1 cellular context compared by ENCODE assay signal in genomic region chr11:47391077-47391583, GRCh38.
A peak's percentile ranks its signal among the peaks of the same experiment; 100 is the strongest.
TF ChIP-seq lines count a peak whose summit lies in the region.

No MANE protein-coding gene starts in this region.

TF ChIP-seq in GM12878, 131 proteins besides CTCF, POLR2A, EP300 and RAD21 (continued from another document):
- TF ChIP-seq, protein P1, sequence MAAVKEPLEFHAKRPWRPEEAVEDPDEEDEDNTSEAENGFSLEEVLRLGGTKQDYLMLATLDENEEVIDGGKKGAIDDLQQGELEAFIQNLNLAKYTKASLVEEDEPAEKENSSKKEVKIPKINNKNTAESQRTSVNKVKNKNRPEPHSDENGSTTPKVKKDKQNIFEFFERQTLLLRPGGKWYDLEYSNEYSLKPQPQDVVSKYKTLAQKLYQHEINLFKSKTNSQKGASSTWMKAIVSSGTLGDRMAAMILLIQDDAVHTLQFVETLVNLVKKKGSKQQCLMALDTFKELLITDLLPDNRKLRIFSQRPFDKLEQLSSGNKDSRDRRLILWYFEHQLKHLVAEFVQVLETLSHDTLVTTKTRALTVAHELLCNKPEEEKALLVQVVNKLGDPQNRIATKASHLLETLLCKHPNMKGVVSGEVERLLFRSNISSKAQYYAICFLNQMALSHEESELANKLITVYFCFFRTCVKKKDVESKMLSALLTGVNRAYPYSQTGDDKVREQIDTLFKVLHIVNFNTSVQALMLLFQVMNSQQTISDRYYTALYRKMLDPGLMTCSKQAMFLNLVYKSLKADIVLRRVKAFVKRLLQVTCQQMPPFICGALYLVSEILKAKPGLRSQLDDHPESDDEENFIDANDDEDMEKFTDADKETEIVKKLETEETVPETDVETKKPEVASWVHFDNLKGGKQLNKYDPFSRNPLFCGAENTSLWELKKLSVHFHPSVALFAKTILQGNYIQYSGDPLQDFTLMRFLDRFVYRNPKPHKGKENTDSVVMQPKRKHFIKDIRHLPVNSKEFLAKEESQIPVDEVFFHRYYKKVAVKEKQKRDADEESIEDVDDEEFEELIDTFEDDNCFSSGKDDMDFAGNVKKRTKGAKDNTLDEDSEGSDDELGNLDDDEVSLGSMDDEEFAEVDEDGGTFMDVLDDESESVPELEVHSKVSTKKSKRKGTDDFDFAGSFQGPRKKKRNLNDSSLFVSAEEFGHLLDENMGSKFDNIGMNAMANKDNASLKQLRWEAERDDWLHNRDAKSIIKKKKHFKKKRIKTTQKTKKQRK (IDR thresholded peaks at IDR 0.05; ENCODE audit: low read depth, low read length): no peak
- TF ChIP-seq NFIC (IDR thresholded peaks at IDR 0.05; ENCODE audit: low read depth, low read length) (peak; percentile 26; the same call in 1 of the 2 replicates), BCL3 (IDR thresholded peaks at IDR 0.05; ENCODE audit: borderline replicate concordance, insufficient read depth, low read depth, low read length, poor library complexity, severe bottlenecking) (no peak), SMC3 (IDR thresholded peaks at IDR 0.05; ENCODE audit: borderline replicate concordance, low read length) (no peak), BHLHE40 (IDR thresholded peaks at IDR 0.05; ENCODE audit: borderline replicate concordance in 1 of 2, low read depth in 2 of 2, low read length in 1 of 2) (peak in 1 of 2 experiments; percentile 11; a peak in 1 of 4 replicates), ZNF384 (IDR thresholded peaks at IDR 0.05; ENCODE audit: borderline replicate concordance, low read depth, low read length) (no peak), RELA (IDR thresholded peaks at IDR 0.05; ENCODE audit: borderline replicate concordance, partially characterized antibody) (peak; percentile 80), HDAC2 (IDR thresholded peaks at IDR 0.05) (no peak), HDGF (IDR thresholded peaks at IDR 0.05) (peak; percentile 59; the same call in 1 of the 2 replicates), SPI1 (IDR thresholded peaks at IDR 0.05; ENCODE audit: borderline replicate concordance, insufficient read depth, low read depth, low read length) (peak; percentile 89; the same call in 1 of the 2 replicates), RUNX3 (IDR thresholded peaks at IDR 0.05; ENCODE audit: low read length) (peak; percentile 81), CBX3 (IDR thresholded peaks at IDR 0.05; ENCODE audit: borderline replicate concordance, low read depth) (no peak), ZBTB40 (IDR thresholded peaks at IDR 0.05; ENCODE audit: borderline replicate concordance) (no peak)
- TF ChIP-seq, protein P2, sequence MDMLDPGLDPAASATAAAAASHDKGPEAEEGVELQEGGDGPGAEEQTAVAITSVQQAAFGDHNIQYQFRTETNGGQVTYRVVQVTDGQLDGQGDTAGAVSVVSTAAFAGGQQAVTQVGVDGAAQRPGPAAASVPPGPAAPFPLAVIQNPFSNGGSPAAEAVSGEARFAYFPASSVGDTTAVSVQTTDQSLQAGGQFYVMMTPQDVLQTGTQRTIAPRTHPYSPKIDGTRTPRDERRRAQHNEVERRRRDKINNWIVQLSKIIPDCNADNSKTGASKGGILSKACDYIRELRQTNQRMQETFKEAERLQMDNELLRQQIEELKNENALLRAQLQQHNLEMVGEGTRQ (IDR thresholded peaks at IDR 0.05; ENCODE audit: borderline replicate concordance, low read depth, low read length): no peak
